Comparison of ENCODE assay signal across 16 cellular contexts in the genomic region with DNA sequence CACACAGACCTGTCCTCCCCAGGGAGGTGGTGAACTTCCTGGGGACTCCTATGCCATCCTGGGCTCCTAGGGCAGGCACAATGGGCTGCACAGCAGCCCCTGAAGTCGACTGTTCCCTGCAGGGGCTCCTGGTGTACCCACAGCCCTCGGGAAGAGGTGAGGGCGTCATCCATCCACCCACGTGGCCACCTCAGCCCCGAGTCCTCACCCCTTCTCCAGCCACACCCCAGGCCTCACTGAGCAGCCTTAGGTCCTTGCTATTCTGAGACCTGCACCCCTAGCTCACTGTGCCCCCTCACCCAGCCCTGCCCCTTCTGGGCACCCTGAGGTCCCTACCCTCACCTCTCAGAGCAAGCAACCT. TPM values are rescaled to one million over a fixed set of nuclear protein-coding genes. Genes with fewer than 3 reads are reported as not detected.
DNase-seq lines count a peak whose midpoint lies in the region; ATAC-seq, FAIRE-seq and TF ChIP-seq lines count a peak whose summit lies in the region.
"Had no signal": no experiment of that assay in that cellular context is flagged by ENCODE, and none has a peak within 500 bp of the region (broad histone marks: within the 10 kb centered on the region; RNA-seq: fewer than 3 reads in every experiment).

No MANE protein-coding gene starts in this region.

- TF ChIP-seq POLR2A in endothelial cell of umbilical vein (IDR thresholded peaks at IDR 0.05; ENCODE audit: low read depth, low read length) = no peak

- H2AFZ ChIP-seq in endothelial cell of umbilical vein (ENCODE audit: low read depth, low read length) (peak overlapping the region; percentile 11), smooth muscle cell (ENCODE audit: low read depth) (no peak overlapping the region)
- H2AFZ ChIP-seq: neural progenitor cell had no signal

- no peaks in the 10 kb centered on the region for H3K9me1 ChIP-seq in endothelial cell of umbilical vein (replicated peaks; ENCODE audit: control insufficient read depth, extremely low read depth, insufficient read depth, low read length)

- no TSS peak for BruUV-seq in endothelial cell of umbilical vein (replicated peaks; lab: Mats Ljungman, UMichigan)

- H3K9ac ChIP-seq in endothelial cell of umbilical vein (replicated peaks; ENCODE audit: extremely low read depth, insufficient read depth, low read length) (no peak overlapping the region), smooth muscle cell (ENCODE audit: low read depth) (no peak overlapping the region)
- H3K9ac ChIP-seq: neural progenitor cell had no signal

- no peaks in the 10 kb centered on the region for H3K36me3 Mint-ChIP-seq in activated naive CD4-positive, alpha-beta T cell treated with anti-CD3 and anti-CD28 coated beads, Interleukin-2, amount 50 U/mL, for 24 hours
- H3K36me3 Mint-ChIP-seq in stimulated activated memory B cell treated with anti-CD40 and anti-IgM and Interleukin-4, amounts not matched to agents 10 μg/mL and 1 μg/mL and 100 μg/mL, for 72 hours = no peaks in the 10 kb centered on the region
- H3K36me3 Mint-ChIP-seq: neural progenitor cell had no signal

- peaks cover 12% of the 10 kb centered on the region for H3K4me1 ChIP-seq in RWPE2 (ENCODE audit: insufficient read depth, poor library complexity, severe bottlenecking)
- H3K4me1 ChIP-seq in endothelial cell of umbilical vein (ENCODE audit: control insufficient read depth, extremely low read depth, insufficient read depth, low read length) = peaks cover 6% of the 10 kb centered on the region
- H3K4me1 ChIP-seq in smooth muscle cell (ENCODE audit: low read depth) = no peaks in the 10 kb centered on the region
- H3K4me1 ChIP-seq: HAP-1 had no signal

- H3K27me3 ChIP-seq in RWPE2 (ENCODE audit: insufficient read depth, poor library complexity, severe bottlenecking) = no peaks in the 10 kb centered on the region
- H3K27me3 ChIP-seq in endothelial cell of umbilical vein (ENCODE audit: control insufficient read depth in 2 of 2, insufficient read depth in 2 of 2, low read length in 2 of 2) = no peaks in the 10 kb centered on the region
- no peaks in the 10 kb centered on the region for H3K27me3 ChIP-seq in smooth muscle cell (ENCODE audit: low read depth)

- H3K27ac ChIP-seq in RWPE2 (ENCODE audit: poor library complexity, severe bottlenecking) = peak overlapping the region; percentile 35
- H3K27ac ChIP-seq in endothelial cell of umbilical vein (ENCODE audit: insufficient read depth, low read depth, low read length) = no peak overlapping the region
- no peak overlapping the region for H3K27ac ChIP-seq in smooth muscle cell (ENCODE audit: low read depth)
- H3K27ac ChIP-seq: neural progenitor cell had no signal

- TF ChIP-seq CTCF in RWPE2 (IDR thresholded peaks at IDR 0.05; ENCODE audit: poor library complexity, severe bottlenecking) = no peak
- no peak for TF ChIP-seq CTCF in endothelial cell of umbilical vein (IDR thresholded peaks at IDR 0.05; ENCODE audit: extremely low read depth in 1 of 2, insufficient read depth in 1 of 2, low read depth in 1 of 2, low read length in 2 of 2)
- TF ChIP-seq CTCF in smooth muscle cell (IDR thresholded peaks at IDR 0.05; ENCODE audit: borderline replicate concordance, insufficient read depth, poor library complexity, severe bottlenecking) = no peak

- intact Hi-C loops in endothelial cell of umbilical vein (cut with micrococcal nuclease) = loop anchor here (5.0 to 10.0 kb wide), 2 partner anchors 133 to 161 kb away; no protein-coding TSS in a partner anchor

- no peaks in the 10 kb centered on the region for H3K9me3 Mint-ChIP-seq in activated naive CD4-positive, alpha-beta T cell treated with anti-CD3 and anti-CD28 coated beads, Interleukin-2, amount 50 U/mL, for 24 hours
- no peaks in the 10 kb centered on the region for H3K9me3 Mint-ChIP-seq in stimulated activated memory B cell treated with anti-CD40 and anti-IgM and Interleukin-4, amounts not matched to agents 10 μg/mL and 1 μg/mL and 100 μg/mL, for 72 hours
- H3K9me3 Mint-ChIP-seq: neural progenitor cell had no signal

- CTCF ChIA-PET in endothelial cell of umbilical vein (lab: Charles Lee) = no interaction called here

- no peak for DNase-seq in activated naive CD4-positive, alpha-beta T cell (lab: John Stamatoyannopoulos, UW)
- DNase-seq in RWPE2 (ENCODE audit: low spot score) (no peak), endothelial cell of umbilical vein (ENCODE audit: low read depth, low spot score) (no peak), smooth muscle cell (lab: John Stamatoyannopoulos, UW; ENCODE audit: unreplicated experiment) (no peak)
- DNase-seq: mammary epithelial cell, NCI-H446 treated with DMSO at 0.1 percent for 48 hours, retina had no signal

- peak overlapping the region; percentile 39 for H3K4me3 Mint-ChIP-seq in activated naive CD4-positive, alpha-beta T cell treated with anti-CD3 and anti-CD28 coated beads, Interleukin-2, amount 50 U/mL, for 24 hours
- H3K4me3 Mint-ChIP-seq in stimulated activated memory B cell treated with anti-CD40 and anti-IgM and Interleukin-4, amounts not matched to agents 10 μg/mL and 1 μg/mL and 100 μg/mL, for 72 hours = peak overlapping the region; percentile 9
- H3K4me3 Mint-ChIP-seq: neural progenitor cell had no signal

- H3K9me3 ChIP-seq in RWPE2 (ENCODE audit: severe bottlenecking) (no peaks in the 10 kb centered on the region), endothelial cell of umbilical vein (replicated peaks; ENCODE audit: control insufficient read depth, insufficient read depth, low read length) (no peaks in the 10 kb centered on the region), smooth muscle cell (replicated peaks; ENCODE audit: low read depth) (no peaks in the 10 kb centered on the region)
- H3K9me3 ChIP-seq: HAP-1 had no signal

- dilution Hi-C loops in endothelial cell of umbilical vein (cut with MboI; ENCODE audit: extremely low pct_ligation_motif_present, low sequenced_read_pairs) = no loop called here

- H4K20me1 ChIP-seq in endothelial cell of umbilical vein (replicated peaks; ENCODE audit: control insufficient read depth, extremely low read depth, insufficient read depth, low read length) (no peaks in the 10 kb centered on the region), smooth muscle cell (ENCODE audit: low read depth) (no peaks in the 10 kb centered on the region)

- POLR2A ChIA-PET in endothelial cell of umbilical vein (lab: Charles Lee) = no interaction called here

- H3K27me3 Mint-ChIP-seq in activated naive CD4-positive, alpha-beta T cell treated with anti-CD3 and anti-CD28 coated beads, Interleukin-2, amount 50 U/mL, for 24 hours = no peaks in the 10 kb centered on the region
- peaks cover 12% of the 10 kb centered on the region for H3K27me3 Mint-ChIP-seq in stimulated activated memory B cell treated with anti-CD40 and anti-IgM and Interleukin-4, amounts not matched to agents 10 μg/mL and 1 μg/mL and 100 μg/mL, for 72 hours

- ATAC-seq in RWPE2 (ENCODE audit: low read depth) (no peak), HG03460 (IDR thresholded peaks at IDR 0.05; ENCODE audit: unreplicated experiment) (no peak)
- ATAC-seq in stimulated activated memory B cell treated with anti-CD40 and anti-IgM and Interleukin-4, amounts not matched to agents 10 μg/mL and 1 μg/mL and 100 μg/mL, for 72 hours = no peak
- ATAC-seq in activated CD4-positive, CD25-positive, alpha-beta regulatory T cell treated with anti-CD3 and anti-CD28 coated beads, Interleukin-2, amount 50 U/mL, for 24 hours = no peak
- ATAC-seq: esophagus mucosa had no signal

- H3K4me3 ChIP-seq in RWPE2 (ENCODE audit: severe bottlenecking) (no peak overlapping the region), endothelial cell of umbilical vein (replicated peaks in 1 of 3; ENCODE audit: insufficient read depth in 1 of 3, low read depth in 1 of 3, low read length in 3 of 3) (no peak overlapping the region), smooth muscle cell (no peak overlapping the region)
- H3K4me3 ChIP-seq: HAP-1, neural progenitor cell had no signal

- H3K4me1 Mint-ChIP-seq in activated naive CD4-positive, alpha-beta T cell treated with anti-CD3 and anti-CD28 coated beads, Interleukin-2, amount 50 U/mL, for 24 hours = peaks cover 26% of the 10 kb centered on the region
- H3K4me1 Mint-ChIP-seq in stimulated activated memory B cell treated with anti-CD40 and anti-IgM and Interleukin-4, amounts not matched to agents 10 μg/mL and 1 μg/mL and 100 μg/mL, for 72 hours = peaks cover 32% of the 10 kb centered on the region

- no peak for FAIRE-seq in endothelial cell of umbilical vein (lab: Jason Lieb, UNC)
- FAIRE-seq: D721Med, HTR-8/SVneo had no signal

- no peaks in the 10 kb centered on the region for H3F3A ChIP-seq in smooth muscle cell (ENCODE audit: low read depth)

- no peaks in the 10 kb centered on the region for H3K79me2 ChIP-seq in endothelial cell of umbilical vein (ENCODE audit: control insufficient read depth, insufficient read depth, low read length)
- no peaks in the 10 kb centered on the region for H3K79me2 ChIP-seq in smooth muscle cell (ENCODE audit: low read depth)

- no peaks in the 10 kb centered on the region for H3K36me3 ChIP-seq in RWPE2 (ENCODE audit: low read depth)
- no peaks in the 10 kb centered on the region for H3K36me3 ChIP-seq in endothelial cell of umbilical vein (ENCODE audit: control insufficient read depth in 2 of 2, extremely low read depth in 1 of 2, insufficient read depth in 2 of 2, low read length in 2 of 2)
- no peaks in the 10 kb centered on the region for H3K36me3 ChIP-seq in smooth muscle cell (ENCODE audit: low read depth)
- H3K36me3 ChIP-seq: HAP-1, neural progenitor cell had no signal

- WGBS in smooth muscle cell (ENCODE audit: low lambda C conversion rate) = 84% methylated on average over 5 of the region's 5 CpGs

- H3K27ac Mint-ChIP-seq in activated naive CD4-positive, alpha-beta T cell treated with anti-CD3 and anti-CD28 coated beads, Interleukin-2, amount 50 U/mL, for 24 hours = peak overlapping the region; percentile 74
- peak overlapping the region; percentile 77 for H3K27ac Mint-ChIP-seq in stimulated activated memory B cell treated with anti-CD40 and anti-IgM and Interleukin-4, amounts not matched to agents 10 μg/mL and 1 μg/mL and 100 μg/mL, for 72 hours
- H3K27ac Mint-ChIP-seq: neural progenitor cell had no signal

- H3K4me2 ChIP-seq in endothelial cell of umbilical vein (ENCODE audit: insufficient read depth, low read length) (no peak overlapping the region), smooth muscle cell (no peak overlapping the region)
- H3K4me2 ChIP-seq: neural progenitor cell had no signal

TF ChIP-seq in endothelial cell of umbilical vein, 7 proteins besides CTCF, POLR2A, EP300 and RAD21 (continues in another document):
- TF ChIP-seq MYC (IDR thresholded peaks at IDR 0.05; ENCODE audit: low read depth, low read length) = no peak

RNA-seq across cellular contexts. Expression of gene BEGAIN, which starts 38.9 kb away (rescaled TPM):
- total RNA-seq in endothelial cell of umbilical vein (0.46 and 0.49 TPM in 2 replicates), smooth muscle cell (3.1 and 4.7 TPM in 2 replicates)
- polyA plus RNA-seq in endothelial cell of umbilical vein (0.14 TPM in 1 of 2 replicates, not detected in the other), smooth muscle cell (8.5 and 11.7 TPM in 2 replicates)
- 0.10 and 0.20 TPM in 2 replicates for polyA plus RNA-seq in endothelial cell of umbilical vein (2011; cell fraction: cytosol; rRNA removed)
- polyA plus RNA-seq in endothelial cell of umbilical vein (2011; cell fraction: nucleus; rRNA removed) = 0.22 and 0.68 TPM in 2 replicates
- 0.12 and 0.17 TPM in 2 replicates for polyA plus RNA-seq in endothelial cell of umbilical vein (2012)
- 1.1 TPM in 1 of 2 replicates, not detected in the other for polyA minus RNA-seq in endothelial cell of umbilical vein
- 24.8 TPM for polyA minus RNA-seq in endothelial cell of umbilical vein (2011; cell fraction: cytosol; rRNA and poly(A)+ RNA removed)
- polyA minus RNA-seq in endothelial cell of umbilical vein (2011; cell fraction: nucleus; rRNA and poly(A)+ RNA removed) = 0.82 TPM in 1 of 2 replicates, not detected in the other
